In the genomic region with DNA sequence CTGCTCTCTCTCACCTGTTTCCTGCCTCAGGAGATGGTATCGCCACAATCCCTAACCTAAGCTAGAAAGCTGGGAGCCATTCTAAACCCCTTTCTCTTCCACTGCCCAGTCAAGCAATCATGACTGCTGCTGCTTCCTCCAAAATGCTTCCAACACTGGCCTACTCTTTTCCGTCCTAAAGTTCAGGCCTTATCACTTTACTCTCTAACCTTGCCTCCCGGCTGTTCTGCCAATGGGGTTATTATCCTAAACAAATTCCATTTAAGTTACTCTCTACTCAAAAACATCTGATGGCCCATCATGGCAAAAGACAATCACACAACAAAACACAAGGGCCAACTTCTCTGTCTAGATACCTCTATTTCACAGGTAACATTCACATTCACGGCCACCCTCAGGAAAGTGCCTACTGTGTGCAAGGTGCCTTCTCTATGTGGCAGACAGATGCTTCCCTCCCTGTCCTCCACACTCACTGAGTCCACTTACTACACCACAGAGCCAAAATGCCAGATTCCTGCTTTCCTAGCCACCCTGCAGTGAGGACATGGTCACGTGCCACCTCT, we compare ENCODE assay signal across 16 cellular contexts.
DNase-seq lines count a peak whose midpoint lies in the region; ATAC-seq and TF ChIP-seq lines count a peak whose summit lies in the region.
"Had no signal": no experiment of that assay in that cellular context is flagged by ENCODE, and none has a peak within 500 bp of the region (broad histone marks: within the 10 kb centered on the region; RNA-seq: fewer than 3 reads in every experiment).

No MANE protein-coding gene starts in this region.

- H3K27me3 ChIP-seq in heart right ventricle (no peaks in the 10 kb centered on the region), endodermal cell (ENCODE audit: control insufficient read depth, insufficient read depth, low read length, poor library complexity, severe bottlenecking) (no peaks in the 10 kb centered on the region), muscle layer of duodenum (ENCODE audit: low read depth, low read length) (no peaks in the 10 kb centered on the region), stomach smooth muscle (ENCODE audit: control insufficient read depth in 1 of 2, insufficient read depth in 2 of 2, low read length in 2 of 2) (no peaks in the 10 kb centered on the region)
- H3K27me3 ChIP-seq: ovary, Peyer's patch, upper lobe of right lung had no signal

- no peak overlapping the region for H3K4me3 Mint-ChIP-seq in endodermal cell
- H3K4me3 Mint-ChIP-seq: activated CD4-positive, alpha-beta T cell treated with anti-CD3 and anti-CD28 coated beads, Interleukin-2, amount 10 ng/mL, durations not matched to agents 7 days and 5 days; activated naive CD4-positive, alpha-beta T cell treated with anti-CD3 and anti-CD28 coated beads, Interleukin-2, amount 50 U/mL, for 24 hours had no signal

- H3K9me3 ChIP-seq in heart right ventricle (no peaks in the 10 kb centered on the region), endodermal cell (ENCODE audit: control insufficient read depth, low read length) (no peaks in the 10 kb centered on the region), muscle layer of duodenum (ENCODE audit: control insufficient read depth in 1 of 2, low read length in 2 of 2) (no peaks in the 10 kb centered on the region), stomach smooth muscle (ENCODE audit: control insufficient read depth in 2 of 2, low read length in 2 of 2) (no peaks in the 10 kb centered on the region)
- H3K9me3 ChIP-seq: ovary, Peyer's patch, upper lobe of right lung had no signal

- no peak for TF ChIP-seq CTCF in heart right ventricle (IDR thresholded peaks at IDR 0.05)
- no peak for TF ChIP-seq CTCF in endodermal cell (conservative IDR thresholded peaks at IDR 0.05)
- TF ChIP-seq CTCF in GM20000 (IDR thresholded peaks at IDR 0.05; ENCODE audit: extremely low read depth, missing control alignments) = no peak

- no peak overlapping the region for H3K9ac ChIP-seq in endodermal cell (ENCODE audit: extremely low read depth, low read length, poor library complexity, severe bottlenecking)
- no peak overlapping the region for H3K9ac ChIP-seq in stomach smooth muscle (ENCODE audit: low read length in 2 of 2)

- DNase-seq in heart right ventricle = no peak
- no peak for DNase-seq in cardiac septum (ENCODE audit: low spot score)
- DNase-seq in endodermal cell = no peak
- DNase-seq in NCI-H748 (lab: John Stamatoyannopoulos, UW; ENCODE audit: unreplicated experiment) = no peak
- DNase-seq in GM20000 (ENCODE audit: low spot score) = no peak
- DNase-seq: activated CD4-positive, alpha-beta T cell treated with anti-CD3 and anti-CD28 coated beads, Interleukin-2, amount 10 ng/mL, durations not matched to agents 7 days and 5 days; C1 segment of cervical spinal cord; NCI-H2171 treated with DMSO at 0.1 percent for 48 hours; ovary; Peyer's patch; stimulated activated naive CD4-positive, alpha-beta T cell; upper lobe of right lung had no signal

- WGBS in heart right ventricle, 2 donors = 75 to 77% methylated on average over 5 of the region's 5 CpGs
- 93 to 97% methylated on average over 3 to 5 of the region's 5 CpGs for WGBS in endodermal cell (ENCODE audit: insufficient coverage in 1 of 2, insufficient read length in 1 of 2), 2 experiments

- H3K4me1 Mint-ChIP-seq in endodermal cell = peaks cover 39% of the 10 kb centered on the region
- H3K4me1 Mint-ChIP-seq: activated CD4-positive, alpha-beta T cell treated with anti-CD3 and anti-CD28 coated beads, Interleukin-2, amount 10 ng/mL, durations not matched to agents 7 days and 5 days had no signal

- H3K4me1 ChIP-seq in heart right ventricle = peaks cover 4 to 33% (median 20%) of the 10 kb centered on the region in 9 donors
- peaks cover 17% of the 10 kb centered on the region for H3K4me1 ChIP-seq in endodermal cell (ENCODE audit: control insufficient read depth, insufficient read depth, low read length)
- H3K4me1 ChIP-seq in muscle layer of duodenum (ENCODE audit: control insufficient read depth in 1 of 2, insufficient read depth in 2 of 2, low read length in 2 of 2) = peaks cover 0 to 14% of the 10 kb centered on the region in 2 donors
- H3K4me1 ChIP-seq in stomach smooth muscle (ENCODE audit: control insufficient read depth, insufficient read depth, low read length) = peaks cover 39% of the 10 kb centered on the region
- H3K4me1 ChIP-seq: Peyer's patch, upper lobe of right lung had no signal

- H3K4me3 ChIP-seq in heart right ventricle = no peak overlapping the region
- no peak overlapping the region for H3K4me3 ChIP-seq in endodermal cell (ENCODE audit: low read length)
- H3K4me3 ChIP-seq in muscle layer of duodenum (ENCODE audit: low read depth in 1 of 2, low read length in 2 of 2) = no peak overlapping the region
- no peak overlapping the region for H3K4me3 ChIP-seq in stomach smooth muscle (ENCODE audit: low read length in 2 of 2)
- H3K4me3 ChIP-seq: ovary, Peyer's patch, upper lobe of right lung had no signal

- intact Hi-C loops in heart right ventricle (cut with DNase I) = no loop called here
- intact Hi-C loops in cardiac septum (cut with DNase I) = no loop called here

- no peaks in the 10 kb centered on the region for H3K27me3 Mint-ChIP-seq in endodermal cell (ENCODE audit: insufficient read depth)
- H3K27me3 Mint-ChIP-seq: activated CD4-positive, alpha-beta T cell treated with anti-CD3 and anti-CD28 coated beads, Interleukin-2, amount 10 ng/mL, durations not matched to agents 7 days and 5 days; activated naive CD4-positive, alpha-beta T cell treated with anti-CD3 and anti-CD28 coated beads, Interleukin-2, amount 50 U/mL, for 24 hours had no signal

- H3K36me3 Mint-ChIP-seq in endodermal cell (ENCODE audit: low read depth) = peaks cover 57% of the 10 kb centered on the region

- H3K36me3 ChIP-seq in heart right ventricle (peaks cover 0 to 82% (median 25%) of the 10 kb centered on the region in 9 donors), endodermal cell (ENCODE audit: control insufficient read depth, insufficient read depth, low read length) (peaks cover 62% of the 10 kb centered on the region), muscle layer of duodenum (ENCODE audit: control insufficient read depth in 1 of 2, insufficient read depth in 2 of 2, low read length in 2 of 2) (peaks cover 22 to 30% of the 10 kb centered on the region in 2 donors), stomach smooth muscle (ENCODE audit: control insufficient read depth in 2 of 2, insufficient read depth in 2 of 2, low read length in 2 of 2) (peaks cover 20 to 23% of the 10 kb centered on the region in 2 donors)
- H3K36me3 ChIP-seq: ovary had no signal

- no peaks in the 10 kb centered on the region for H3K9me3 Mint-ChIP-seq in endodermal cell
- H3K9me3 Mint-ChIP-seq: activated CD4-positive, alpha-beta T cell treated with anti-CD3 and anti-CD28 coated beads, Interleukin-2, amount 10 ng/mL, durations not matched to agents 7 days and 5 days; activated naive CD4-positive, alpha-beta T cell treated with anti-CD3 and anti-CD28 coated beads, Interleukin-2, amount 50 U/mL, for 24 hours had no signal

- H3K27ac ChIP-seq in heart right ventricle (peak overlapping the region in 8 of 10 donors; percentile 42 to 73 (median 55)), endodermal cell (ENCODE audit: low read depth, low read length) (no peak overlapping the region), muscle layer of duodenum (ENCODE audit: low read length) (peak overlapping the region; percentile 14), stomach smooth muscle (ENCODE audit: low read length) (peak overlapping the region; percentile 59)
- H3K27ac ChIP-seq: ovary, Peyer's patch, upper lobe of right lung had no signal

- no peak for ATAC-seq in heart right ventricle
- no peak for ATAC-seq in GM18520 (IDR thresholded peaks at IDR 0.05; ENCODE audit: unreplicated experiment)
- ATAC-seq: upper lobe of right lung had no signal

- peak overlapping the region; percentile 57 for H3K27ac Mint-ChIP-seq in endodermal cell
